25 cellular contexts compared by ENCODE assay signal in the genomic region with DNA sequence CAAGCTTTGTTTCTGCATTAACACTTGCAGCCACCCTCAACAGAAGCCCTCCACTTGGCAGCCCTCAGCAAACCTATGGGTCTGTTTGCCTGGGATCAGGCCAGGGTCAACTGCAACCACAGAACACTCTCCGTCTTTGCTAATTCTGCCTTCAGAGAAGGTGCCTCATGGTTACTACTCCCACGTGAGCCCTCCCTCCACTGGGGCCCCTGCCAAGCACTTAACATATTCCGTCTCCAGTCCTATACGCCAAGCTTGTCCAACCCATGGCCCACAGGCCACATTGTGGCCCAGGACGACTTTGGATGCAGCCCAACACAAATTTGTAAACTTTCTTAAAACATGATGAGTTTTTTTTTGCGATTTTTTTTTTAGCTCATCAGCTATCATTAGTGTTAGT. TPM values are rescaled to one million over a fixed set of nuclear protein-coding genes. Genes with fewer than 3 reads are reported as not detected.
"Had no signal": no experiment of that assay in that cellular context is flagged by ENCODE, and none has a peak within 500 bp of the region (broad histone marks: within the 10 kb centered on the region; RNA-seq: fewer than 3 reads in every experiment).

No MANE protein-coding gene starts in this region.

- H3K4me3 ChIP-seq: cardiac muscle cell had no signal

- DNase-seq: activated B cell treated with CpG ODN at 0.5 μM for 24 hours; activated CD4-positive, alpha-beta T cell treated with anti-CD3 and anti-CD28 coated beads for 1 hour; activated CD4-positive, alpha-beta T cell treated with anti-CD3 and anti-CD28 coated beads, Interleukin-2, amount 10 ng/mL, durations not matched to agents 24 days and 14 days; activated CD4-positive, alpha-beta T cell treated with anti-CD3 and anti-CD28 coated beads, Interleukin-2, amount 50 U/mL, for 48 hours; activated CD8-positive, alpha-beta memory T cell treated with anti-CD3 and anti-CD28 coated beads, Interleukin-2, amount 10 ng/mL, durations not matched to agents 7 days and 5 days; activated effector memory CD4-positive, alpha-beta T cell treated with anti-CD3 and anti-CD28 coated beads, Interleukin-2, amount 50 U/mL, for 16 hours; activated naive CD4-positive, alpha-beta T cell treated with Interleukin-2 at 50 U/mL for 16 hours; activated naive CD8-positive, alpha-beta T cell treated with anti-CD3 and anti-CD28 coated beads, Interleukin-2, amount 50 U/mL, for 24 hours; activated T-cell treated with anti-CD3 and anti-CD28 coated beads, Interleukin-2, amount 50 U/mL, for 24 hours; NCI-H1092 treated with DMSO at 0.1 percent for 48 hours; NCI-H1417 treated with DMSO at 0.1 percent for 48 hours; NCI-H1694; NCI-H2029; NCI-H2107; NCI-H2171 treated with DMSO at 0.1 percent for 48 hours; NCI-H345; NCI-H510A; NCI-H69; NK-92 treated with Interleukin-12 subunit alpha and Interleukin-12 subunit beta, amount 100 ng/mL, for 24 hours; SHP77 had no signal

- H3K27me3 Mint-ChIP-seq: activated B cell treated with CpG ODN at 0.5 μM for 24 hours had no signal

- H3K4me3 Mint-ChIP-seq: activated B cell treated with CpG ODN at 0.5 μM for 24 hours; activated CD4-positive, alpha-beta T cell treated with anti-CD3 and anti-CD28 coated beads, Interleukin-2, amount 10 ng/mL, durations not matched to agents 24 days and 14 days; activated CD8-positive, alpha-beta memory T cell treated with anti-CD3 and anti-CD28 coated beads, Interleukin-2, amount 10 ng/mL, durations not matched to agents 7 days and 5 days; activated naive CD8-positive, alpha-beta T cell treated with anti-CD3 and anti-CD28 coated beads, Interleukin-2, amount 50 U/mL, for 24 hours; activated T-cell treated with anti-CD3 and anti-CD28 coated beads, Interleukin-2, amount 50 U/mL, for 24 hours; T-helper 1 cell treated with Interleukin-12 subunit alpha and Interleukin-12 subunit beta and Interleukin-4 antibody, amounts not matched to agents 30 μg/mL and 1 μg/mL, for 36 hours had no signal

- H3K36me3 Mint-ChIP-seq: activated CD8-positive, alpha-beta memory T cell treated with anti-CD3 and anti-CD28 coated beads, Interleukin-2, amount 10 ng/mL, durations not matched to agents 7 days and 5 days; activated naive CD4-positive, alpha-beta T cell treated with anti-CD3 and anti-CD28 coated beads, Interleukin-2, amount 50 U/mL, for 72 hours had no signal

- H3K27ac Mint-ChIP-seq: activated B cell treated with CpG ODN at 0.5 μM for 24 hours; activated CD4-positive, alpha-beta T cell treated with anti-CD3 and anti-CD28 coated beads, Interleukin-2, amount 10 ng/mL, durations not matched to agents 24 days and 14 days; activated CD8-positive, alpha-beta memory T cell treated with anti-CD3 and anti-CD28 coated beads, Interleukin-2, amount 10 ng/mL, durations not matched to agents 7 days and 5 days; activated naive CD4-positive, alpha-beta T cell treated with anti-CD3 and anti-CD28 coated beads, Interleukin-2, amount 50 U/mL, for 72 hours; activated naive CD8-positive, alpha-beta T cell treated with anti-CD3 and anti-CD28 coated beads, Interleukin-2, amount 50 U/mL, for 24 hours; activated T-cell treated with anti-CD3 and anti-CD28 coated beads, Interleukin-2, amount 50 U/mL, for 24 hours; T-helper 1 cell treated with Interleukin-12 subunit alpha and Interleukin-12 subunit beta and Interleukin-4 antibody, amounts not matched to agents 30 μg/mL and 1 μg/mL, for 36 hours had no signal

- H3K4me1 Mint-ChIP-seq: activated B cell treated with CpG ODN at 0.5 μM for 24 hours; activated CD4-positive, alpha-beta T cell treated with anti-CD3 and anti-CD28 coated beads, Interleukin-2, amount 10 ng/mL, durations not matched to agents 24 days and 14 days; activated CD8-positive, alpha-beta memory T cell treated with anti-CD3 and anti-CD28 coated beads, Interleukin-2, amount 10 ng/mL, durations not matched to agents 7 days and 5 days; activated naive CD8-positive, alpha-beta T cell treated with anti-CD3 and anti-CD28 coated beads, Interleukin-2, amount 50 U/mL, for 24 hours had no signal

- H3K9me3 Mint-ChIP-seq: activated B cell treated with CpG ODN at 0.5 μM for 24 hours; activated CD4-positive, alpha-beta T cell treated with anti-CD3 and anti-CD28 coated beads, Interleukin-2, amount 10 ng/mL, durations not matched to agents 24 days and 14 days; activated naive CD4-positive, alpha-beta T cell treated with anti-CD3 and anti-CD28 coated beads, Interleukin-2, amount 50 U/mL, for 72 hours; activated naive CD8-positive, alpha-beta T cell treated with anti-CD3 and anti-CD28 coated beads, Interleukin-2, amount 50 U/mL, for 24 hours; activated T-cell treated with anti-CD3 and anti-CD28 coated beads, Interleukin-2, amount 50 U/mL, for 24 hours; T-helper 1 cell treated with Interleukin-12 subunit alpha and Interleukin-12 subunit beta and Interleukin-4 antibody, amounts not matched to agents 30 μg/mL and 1 μg/mL, for 36 hours had no signal

- H3K27ac ChIP-seq: brain microvascular endothelial cell had no signal

- H3K9me3 ChIP-seq: MG63 had no signal

- H3K27me3 ChIP-seq: brain microvascular endothelial cell, cardiac muscle cell, MG63 had no signal

- H3K36me3 ChIP-seq: brain microvascular endothelial cell, cardiac muscle cell, MG63 had no signal

RNA-seq across cellular contexts. Expression of a gene that starts 54.7 kb away (rescaled TPM):
- total RNA-seq: activated CD4-positive, alpha-beta T cell treated with anti-CD3 and anti-CD28 coated beads, Interleukin-2, amount 10 ng/mL, durations not matched to agents 24 days and 14 days; activated CD8-positive, alpha-beta memory T cell treated with anti-CD3 and anti-CD28 coated beads, Interleukin-2, amount 10 ng/mL, durations not matched to agents 7 days and 5 days had no signal
